22 cellular contexts compared by ENCODE assay signal in genomic region chr4:158371158-158371557, GRCh38.
A peak's percentile ranks its signal among the peaks of the same experiment; 100 is the strongest.
DNase-seq lines count a peak whose midpoint lies in the region; ATAC-seq, FAIRE-seq and TF ChIP-seq lines count a peak whose summit lies in the region.
"Had no signal": no experiment of that assay in that cellular context is flagged by ENCODE, and none has a peak within 500 bp of the region (broad histone marks: within the 10 kb centered on the region; RNA-seq: fewer than 3 reads in every experiment).

No MANE protein-coding gene starts in this region.

- H3K4me2 ChIP-seq in keratinocyte (ENCODE audit: control insufficient read depth, extremely low read depth, insufficient read depth, low read depth, low read length): peak overlapping the region; percentile 27

- peak overlapping the region; percentile 43 for H3K27ac ChIP-seq in keratinocyte (ENCODE audit: control insufficient read depth, insufficient read depth, low read length)
- H3K27ac ChIP-seq: colonic mucosa, vagina had no signal

- no peak overlapping the region for H3K9ac ChIP-seq in keratinocyte (ENCODE audit: control insufficient read depth, extremely low read depth, insufficient read depth, low read length)

- FAIRE-seq in keratinocyte (lab: Jason Lieb, UNC): no peak
- FAIRE-seq: GM18507 had no signal

- TF ChIP-seq CTCF in AG10803 (conservative IDR thresholded peaks at IDR 0.05; ENCODE audit: low read length) (no peak), choroid plexus epithelial cell (conservative IDR thresholded peaks at IDR 0.05; ENCODE audit: low read depth, low read length) (no peak), keratinocyte (optimal IDR thresholded peaks at IDR 0.05 in 1 of 3, IDR thresholded peaks at IDR 0.05 in 1 of 3, conservative IDR thresholded peaks at IDR 0.05 in 1 of 3; ENCODE audit: extremely low read depth in 1 of 3, insufficient read depth in 2 of 3, low read length in 3 of 3) (no peak)

- H3K79me2 ChIP-seq in keratinocyte (ENCODE audit: control insufficient read depth, insufficient read depth, low read length): no peaks in the 10 kb centered on the region

- no peaks in the 10 kb centered on the region for H4K20me1 ChIP-seq in keratinocyte (ENCODE audit: control insufficient read depth, extremely low read depth, insufficient read depth, low read length)

- H3K4me1 ChIP-seq in keratinocyte (ENCODE audit: control insufficient read depth, extremely low read depth, insufficient read depth, low read length): peaks cover 25% of the 10 kb centered on the region
- H3K4me1 ChIP-seq: BE2C, colonic mucosa had no signal

- dilution Hi-C loops in keratinocyte (cut with MboI; ENCODE audit: extremely low pct_ligation_motif_present, low sequenced_read_pairs): no loop called here

- H3K36me3 ChIP-seq in keratinocyte (ENCODE audit: control insufficient read depth in 2 of 2, extremely low read depth in 1 of 2, insufficient read depth in 2 of 2, low read length in 2 of 2): no peaks in the 10 kb centered on the region
- H3K36me3 ChIP-seq: BE2C, colonic mucosa, vagina had no signal

- H2AFZ ChIP-seq in keratinocyte (ENCODE audit: control insufficient read depth, low read length): peak overlapping the region; percentile 10

- H3K9me3 ChIP-seq in keratinocyte (ENCODE audit: control insufficient read depth, low read depth, low read length): no peaks in the 10 kb centered on the region
- H3K9me3 ChIP-seq: BE2C, colonic mucosa, mucosa of descending colon, vagina had no signal

- no peak for ATAC-seq in HG03039 (IDR thresholded peaks at IDR 0.05; ENCODE audit: unreplicated experiment)
- ATAC-seq: activated CD8-positive, alpha-beta T cell treated with anti-CD3 and anti-CD28 coated beads for 36 hours; activated T-cell treated with anti-CD3 and anti-CD28 coated beads, Interleukin-2, amount 50 U/mL, for 72 hours; mucosa of descending colon; right cardiac atrium had no signal

- H3K27me3 ChIP-seq in keratinocyte (ENCODE audit: control insufficient read depth, extremely low read depth, insufficient read depth, low read length): no peaks in the 10 kb centered on the region
- H3K27me3 ChIP-seq: BE2C, colonic mucosa, vagina had no signal

- peak; percentile 18 for DNase-seq in AG10803 (ENCODE audit: low read depth)
- peak; percentile 21 for DNase-seq in NCI-H226
- peak; percentile 60 for DNase-seq in choroid plexus epithelial cell (ENCODE audit: low read depth)
- DNase-seq in keratinocyte (ENCODE audit: low read depth, low spot score): no peak
- DNase-seq in NCI-H510A treated with DMSO at 0.1 percent for 48 hours (lab: John Stamatoyannopoulos, UW): no peak
- no peak for DNase-seq in amniotic stem cell (lab: John Stamatoyannopoulos, UW)
- DNase-seq in NCI-H1048 (lab: John Stamatoyannopoulos, UW): no peak
- DNase-seq: activated CD8-positive, alpha-beta T cell treated with anti-CD3 and anti-CD28 coated beads for 36 hours; activated naive CD8-positive, alpha-beta T cell treated with anti-CD3 and anti-CD28 coated beads, Interleukin-2, amount 10 ng/mL, durations not matched to agents 7 days and 5 days; activated T-cell treated with anti-CD3 and anti-CD28 coated beads, Interleukin-2, amount 50 U/mL, for 72 hours; BE2C; colonic mucosa; DMS 273 treated with DMSO at 0.1 percent for 48 hours; erythroblast; mucosa of descending colon; MV-4-11; NCI-H2029 treated with DMSO at 0.1 percent for 48 hours; NCI-H526 treated with DMSO at 0.1 percent for 48 hours; right cardiac atrium had no signal

- H3K9me1 ChIP-seq in keratinocyte (ENCODE audit: control insufficient read depth, extremely low read depth, insufficient read depth, low read length): no peaks in the 10 kb centered on the region

- H3K4me3 ChIP-seq in AG10803 (ENCODE audit: low read length) (no peak overlapping the region), choroid plexus epithelial cell (ENCODE audit: low read depth, low read length) (no peak overlapping the region), keratinocyte (ENCODE audit: control insufficient read depth in 2 of 3, extremely low read depth in 1 of 3, insufficient read depth in 2 of 3, low read depth in 1 of 3, low read length in 3 of 3) (no peak overlapping the region)
- H3K4me3 ChIP-seq: colonic mucosa, mucosa of descending colon, vagina had no signal

Comparison
In these comparisons a context has a peak if more than half of its experiments do, and no peak if none do; other contexts are left out.
1. DNase-seq: peak in AG10803 (single experiment), NCI-H226 (single experiment) and choroid plexus epithelial cell (single experiment); none in keratinocyte (single experiment), NCI-H510A treated with DMSO at 0.1 percent for 48 hours (single experiment), amniotic stem cell (single experiment) and NCI-H1048 (single experiment).